In the genomic region with DNA sequence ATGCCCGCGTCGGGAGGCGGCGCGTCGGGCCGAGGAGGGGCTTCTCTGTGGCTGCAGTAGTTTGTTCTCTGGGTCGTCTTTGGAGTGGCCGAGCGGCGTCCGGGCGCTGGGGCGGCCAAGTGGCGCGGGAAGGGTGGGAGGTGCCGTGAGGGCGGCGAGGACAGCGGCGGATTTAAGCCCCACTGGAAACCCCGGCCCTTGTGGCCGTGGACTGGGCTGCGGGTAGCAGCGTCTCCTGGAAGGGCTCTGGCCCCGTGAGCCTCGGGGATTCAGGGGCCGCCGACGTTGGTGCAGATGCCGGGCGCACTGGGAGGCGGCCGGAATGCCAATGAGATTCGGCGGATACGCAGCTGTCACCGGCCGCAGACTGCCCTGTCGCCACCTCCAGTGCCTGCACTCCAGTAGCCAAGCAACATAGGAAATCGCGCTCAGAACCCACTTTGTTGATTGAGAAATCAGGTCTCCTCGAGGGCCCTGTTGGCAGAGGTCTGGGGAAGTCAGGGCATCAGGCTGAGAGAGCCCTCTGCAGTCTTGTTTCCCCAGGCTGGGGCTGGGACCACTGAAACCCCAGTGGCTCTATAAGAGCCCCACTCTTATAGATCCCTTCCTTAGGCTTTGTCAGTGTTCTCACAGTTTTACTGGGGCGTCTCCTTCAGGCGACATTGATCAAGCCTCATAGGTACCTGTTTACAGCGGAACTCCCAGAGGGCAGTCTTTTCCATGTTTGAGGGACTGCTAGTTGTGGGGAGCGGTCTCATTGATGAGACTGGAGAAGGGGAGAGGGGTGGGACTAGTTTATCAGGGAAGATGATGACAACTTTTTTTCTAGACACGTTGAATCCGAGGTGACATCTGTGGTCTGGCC, we compare ENCODE assay signal across 8 cellular contexts. TPM values are rescaled to one million over a fixed set of nuclear protein-coding genes. Genes with fewer than 3 reads are reported as not detected.
DNase-seq lines count a peak whose midpoint lies in the region; ATAC-seq, FAIRE-seq and TF ChIP-seq lines count a peak whose summit lies in the region.

No MANE protein-coding gene starts in this region.

- H3K9ac ChIP-seq in HepG2 (ENCODE audit: insufficient read depth, low read depth, low read length) (peak overlapping the region; percentile 85), subcutaneous abdominal adipose tissue (ENCODE audit: low read length in 5 of 5) (peak overlapping the region in 4 of 5 donors; percentile 71 to 86 (median 82))

- peaks cover 17 to 19% of the 10 kb centered on the region in 2 experiments; a peak in 4 of 5 replicates for H3K36me3 ChIP-seq in HepG2 (replicated peaks in 1 of 2; ENCODE audit: control insufficient read depth in 1 of 2, insufficient read depth in 2 of 2, low read length in 2 of 2)
- H3K36me3 ChIP-seq in subcutaneous abdominal adipose tissue (ENCODE audit: control insufficient read depth in 5 of 5, insufficient read depth in 5 of 5, low read length in 5 of 5): peaks cover 0 to 17% (median 12%) of the 10 kb centered on the region in 5 donors

- POLR2A ChIA-PET in AG04449 (lab: Yijun Ruan, JAX) (no interaction called here), RWPE1 (lab: Yijun Ruan, JAX; ENCODE audit: low non-redundant PET) (no interaction called here), HepG2 (lab: Yijun Ruan, JAX) (interaction anchor here (1.3 kb wide), 1 partner anchor 59 kb away, joined by 4 read pairs; a partner anchor contains a TSS)

- H3K79me2 ChIP-seq in HepG2 (ENCODE audit: insufficient read depth, low read length): peaks cover 54% of the 10 kb centered on the region

- peak overlapping the region; percentile 88 for H3K4me2 ChIP-seq in HepG2 (ENCODE audit: low read depth, low read length)

- no peak for TF ChIP-seq CTCF in AG04449 (IDR thresholded peaks at IDR 0.05; ENCODE audit: insufficient read depth, low read length, missing control alignments)
- no peak for TF ChIP-seq CTCF in RWPE1 (conservative IDR thresholded peaks at IDR 0.05; ENCODE audit: low read depth)
- no peak for TF ChIP-seq CTCF in choroid plexus epithelial cell (conservative IDR thresholded peaks at IDR 0.05; ENCODE audit: low read depth, low read length)
- TF ChIP-seq CTCF in HepG2 (CRISPR knock-in tag; IDR thresholded peaks at IDR 0.05): peak; percentile 35; the same call in 1 of the 2 replicates

- no peak for TF ChIP-seq RAD21 in HepG2 (CRISPR knock-in tag; IDR thresholded peaks at IDR 0.05)

- H3K4me3 ChIP-seq in AG04449 (ENCODE audit: low read depth, low read length) (peak overlapping the region; percentile 79), choroid plexus epithelial cell (ENCODE audit: low read depth, low read length) (peak overlapping the region; percentile 82), HepG2 (replicated peaks in 1 of 3; ENCODE audit: insufficient read depth in 1 of 3, low read depth in 2 of 3, low read length in 3 of 3) (peak overlapping the region; percentile 87 to 92 (median 88)), subcutaneous abdominal adipose tissue (ENCODE audit: low read depth in 1 of 5, low read length in 5 of 5) (peak overlapping the region; percentile 67 to 86 (median 73))

- peak overlapping the region; percentile 94 for H3K27ac ChIP-seq in RWPE1
- H3K27ac ChIP-seq in HepG2 (ENCODE audit: extremely low read length, insufficient read depth, low read length): peak overlapping the region; percentile 72
- H3K27ac ChIP-seq in subcutaneous abdominal adipose tissue (ENCODE audit: low read depth, low read length): peak overlapping the region; percentile 73

- peaks cover 14% of the 10 kb centered on the region; the same call in 1 of the 2 replicates for H4K20me1 ChIP-seq in HepG2 (ENCODE audit: insufficient read depth, low read length)

- ATAC-seq in HG03108 (IDR thresholded peaks at IDR 0.05; ENCODE audit: unreplicated experiment) (peak; percentile 9), HepG2 (peak; percentile 45), GM21717 (IDR thresholded peaks at IDR 0.05; ENCODE audit: unreplicated experiment) (no peak)

- TSS peak; percentile 45 for BruUV-seq in HepG2 (replicated peaks; lab: Mats Ljungman, UMichigan)

- 3% methylated on average over 33 of the region's 50 CpGs for WGBS in HepG2 (ENCODE audit: low lambda C conversion rate)

- intact Hi-C loops in HepG2 (cut with micrococcal nuclease; ENCODE audit: unreplicated experiment): loop anchor here (5.0 kb wide), 1 partner anchor 245 kb away; a partner anchor contains a TSS

- H3K9me3 ChIP-seq in HepG2 (ENCODE audit: low read length): no peaks in the 10 kb centered on the region
- H3K9me3 ChIP-seq in subcutaneous abdominal adipose tissue (ENCODE audit: control insufficient read depth in 5 of 5, low read length in 5 of 5): no peaks in the 10 kb centered on the region

- H3K4me1 ChIP-seq in HepG2 (ENCODE audit: insufficient read depth, low read length) (peaks cover 66% of the 10 kb centered on the region), subcutaneous abdominal adipose tissue (ENCODE audit: control insufficient read depth in 5 of 5, insufficient read depth in 5 of 5, low read length in 5 of 5) (peaks cover 5 to 55% (median 42%) of the 10 kb centered on the region in 5 donors)

- TF ChIP-seq EP300 in HepG2 (IDR thresholded peaks at IDR 0.05; ENCODE audit: low read depth in 2 of 2, low read length in 2 of 2): no peak
- no peak for TF ChIP-seq EP300 in HepG2 (CRISPR knock-in tag; IDR thresholded peaks at IDR 0.05; ENCODE audit: borderline replicate concordance)

- TF ChIP-seq POLR2A in HepG2 (IDR thresholded peaks at IDR 0.05; ENCODE audit: insufficient read depth in 1 of 2, low read depth in 2 of 2, low read length in 2 of 2): no peak

- H2AFZ ChIP-seq in HepG2 (ENCODE audit: low read length): no peak overlapping the region

- FAIRE-seq in GM18507 (lab: Jason Lieb, UNC) (peak; percentile 53), HepG2 (lab: Jason Lieb, UNC) (no peak)

- H3K27me3 ChIP-seq in HepG2 (ENCODE audit: control insufficient read depth in 1 of 2, insufficient read depth in 2 of 2, low read length in 2 of 2): no peaks in the 10 kb centered on the region; a peak in 1 of 5 replicates
- no peaks in the 10 kb centered on the region for H3K27me3 ChIP-seq in subcutaneous abdominal adipose tissue (ENCODE audit: control insufficient read depth in 5 of 5, insufficient read depth in 4 of 5, low read length in 5 of 5)

- DNase-seq in AG04449 (ENCODE audit: low read depth, low spot score) (no peak), GM18507 (ENCODE audit: extremely low spot score, insufficient read length, low read depth) (no peak), RWPE1 (ENCODE audit: low spot score) (no peak), choroid plexus epithelial cell (ENCODE audit: low read depth) (peak; percentile 47), HepG2 (ENCODE audit: low spot score) (peak; percentile 46)

- in situ Hi-C loops in HepG2 (cut with HindIII; ENCODE audit: extremely low pct_ligation_motif_present, low pct_unique_long_range_greater_than_20kb): no loop called here

- CTCF ChIA-PET in AG04449 (lab: Yijun Ruan, JAX): interaction anchor here (2.1 kb wide), 1 partner anchor 13 kb away, joined by 7 read pairs; no protein-coding TSS in a partner anchor
- CTCF ChIA-PET in RWPE1 (lab: Yijun Ruan, JAX): no interaction called here
- CTCF ChIA-PET in HepG2 (lab: Yijun Ruan, JAX; ENCODE audit: low intra/inter-chr PET ratio, low total read pairs): interaction anchor here (1.1 kb wide), 1 partner anchor 12 kb away, joined by 3 read pairs; a partner anchor contains a TSS

RNA-seq across cellular contexts. Expression of a gene that starts 0.6 kb away (rescaled TPM):
- total RNA-seq in HepG2 (2016; rRNA removed; fragmentation: Illumina TruSeq; extraction: Trizol): 26.0 and 26.4 TPM in 2 replicates
- 1.9 and 2.6 TPM in 2 replicates for total RNA-seq in HepG2 (2016; cell fraction: cytosol; rRNA removed; fragmentation: Illumina TruSeq; extraction: Trizol; ENCODE audit: low read depth)
- 22.9 and 24.5 TPM in 2 replicates for total RNA-seq in HepG2 (2016; cell fraction: insoluble cytoplasmic fraction; rRNA removed; fragmentation: Illumina TruSeq; extraction: Trizol)
- 8.6 and 9.9 TPM in 2 replicates for total RNA-seq in HepG2 (2016; cell fraction: membrane; rRNA removed; fragmentation: Illumina TruSeq; extraction: Trizol)
- total RNA-seq in HepG2 (2016; cell fraction: nucleus; rRNA removed; fragmentation: Illumina TruSeq; extraction: Trizol): 19.0 and 22.5 TPM in 2 replicates
- polyA plus RNA-seq in HepG2 (2011; rRNA removed): 16.9 and 21.9 TPM in 2 replicates
- 9.4 and 15.6 TPM in 2 replicates for polyA plus RNA-seq in HepG2 (2011; cell fraction: cytosol; rRNA removed)
- 66.6 and 67.6 TPM in 2 replicates for polyA plus RNA-seq in HepG2 (2011; cell fraction: nucleus; rRNA removed)
- 9.0 and 9.7 TPM in 2 replicates for polyA plus RNA-seq in HepG2 (2012)
- polyA plus RNA-seq in HepG2 (2016; cell fraction: cytosol; fragmentation: Illumina TruSeq; extraction: Trizol; ENCODE audit: low read depth): 0.93 and 1.7 TPM in 2 replicates
- polyA plus RNA-seq in HepG2 (2016; cell fraction: insoluble cytoplasmic fraction; fragmentation: Illumina TruSeq; extraction: Trizol; ENCODE audit: low read depth): 14.6 and 15.6 TPM in 2 replicates
- 3.4 and 4.4 TPM in 2 replicates for polyA plus RNA-seq in HepG2 (2016; cell fraction: membrane; fragmentation: Illumina TruSeq; extraction: Trizol; ENCODE audit: low read depth)
- polyA plus RNA-seq in HepG2 (2016; cell fraction: nucleus; fragmentation: Illumina TruSeq; extraction: Trizol; ENCODE audit: insufficient read depth, low read depth): 27.5 and 33.7 TPM in 2 replicates
- polyA minus RNA-seq in HepG2 (2011; rRNA and poly(A)+ RNA removed; ENCODE audit: low replicate concordance): 48.6 and 69.0 TPM in 2 replicates
- 17.5 and 22.3 TPM in 2 replicates for polyA minus RNA-seq in HepG2 (2011; cell fraction: cytosol; rRNA and poly(A)+ RNA removed)
- polyA minus RNA-seq in HepG2 (2011; cell fraction: nucleus; rRNA and poly(A)+ RNA removed): 37.7 and 38.0 TPM in 2 replicates

RNA-seq across cellular contexts. Expression of a gene that starts 12.0 kb away (rescaled TPM):
- total RNA-seq in HepG2 (2016; rRNA removed; fragmentation: Illumina TruSeq; extraction: Trizol): 65.9 and 69.7 TPM in 2 replicates
- 33.9 and 44.3 TPM in 2 replicates for total RNA-seq in HepG2 (2016; cell fraction: cytosol; rRNA removed; fragmentation: Illumina TruSeq; extraction: Trizol; ENCODE audit: low read depth)
- total RNA-seq in HepG2 (2016; cell fraction: insoluble cytoplasmic fraction; rRNA removed; fragmentation: Illumina TruSeq; extraction: Trizol): 66.3 and 67.2 TPM in 2 replicates
- 44.7 and 63.8 TPM in 2 replicates for total RNA-seq in HepG2 (2016; cell fraction: membrane; rRNA removed; fragmentation: Illumina TruSeq; extraction: Trizol)
- total RNA-seq in HepG2 (2016; cell fraction: nucleus; rRNA removed; fragmentation: Illumina TruSeq; extraction: Trizol): 24.4 and 28.0 TPM in 2 replicates
- polyA plus RNA-seq in HepG2 (2011; rRNA removed): 35.6 and 40.8 TPM in 2 replicates
- polyA plus RNA-seq in HepG2 (2011; cell fraction: cytosol; rRNA removed): 43.8 and 47.5 TPM in 2 replicates
- polyA plus RNA-seq in HepG2 (2011; cell fraction: nucleus; rRNA removed): 14.7 and 15.8 TPM in 2 replicates
- 26.7 and 32.9 TPM in 2 replicates for polyA plus RNA-seq in HepG2 (2012)
- 18.8 and 30.9 TPM in 2 replicates for polyA plus RNA-seq in HepG2 (2016; cell fraction: cytosol; fragmentation: Illumina TruSeq; extraction: Trizol; ENCODE audit: low read depth)
- polyA plus RNA-seq in HepG2 (2016; cell fraction: insoluble cytoplasmic fraction; fragmentation: Illumina TruSeq; extraction: Trizol; ENCODE audit: low read depth): 62.5 and 64.4 TPM in 2 replicates
- polyA plus RNA-seq in HepG2 (2016; cell fraction: membrane; fragmentation: Illumina TruSeq; extraction: Trizol; ENCODE audit: low read depth): 26.0 and 39.0 TPM in 2 replicates
- polyA plus RNA-seq in HepG2 (2016; cell fraction: nucleus; fragmentation: Illumina TruSeq; extraction: Trizol; ENCODE audit: insufficient read depth, low read depth): 41.7 and 47.7 TPM in 2 replicates
- 25.3 and 27.2 TPM in 2 replicates for polyA minus RNA-seq in HepG2 (2011; rRNA and poly(A)+ RNA removed; ENCODE audit: low replicate concordance)
- 11.5 and 13.4 TPM in 2 replicates for polyA minus RNA-seq in HepG2 (2011; cell fraction: cytosol; rRNA and poly(A)+ RNA removed)
- polyA minus RNA-seq in HepG2 (2011; cell fraction: nucleus; rRNA and poly(A)+ RNA removed): 8.2 and 10.1 TPM in 2 replicates

RNA-seq across cellular contexts. Expression of a gene that starts 58.7 kb away (rescaled TPM):
- 9.5 and 15.2 TPM in 2 replicates for total RNA-seq in HepG2 (2016; rRNA removed; fragmentation: Illumina TruSeq; extraction: Trizol)
- total RNA-seq in HepG2 (2016; cell fraction: cytosol; rRNA removed; fragmentation: Illumina TruSeq; extraction: Trizol; ENCODE audit: low read depth): 5.7 and 8.3 TPM in 2 replicates
- 9.4 and 13.7 TPM in 2 replicates for total RNA-seq in HepG2 (2016; cell fraction: insoluble cytoplasmic fraction; rRNA removed; fragmentation: Illumina TruSeq; extraction: Trizol)
- 5.0 and 5.2 TPM in 2 replicates for total RNA-seq in HepG2 (2016; cell fraction: membrane; rRNA removed; fragmentation: Illumina TruSeq; extraction: Trizol)
- total RNA-seq in HepG2 (2016; cell fraction: nucleus; rRNA removed; fragmentation: Illumina TruSeq; extraction: Trizol): 31.9 and 36.9 TPM in 2 replicates
- polyA plus RNA-seq in HepG2 (2011; rRNA removed): 16.1 and 16.3 TPM in 2 replicates
- polyA plus RNA-seq in HepG2 (2011; cell fraction: cytosol; rRNA removed): 3.3 and 5.9 TPM in 2 replicates
- polyA plus RNA-seq in HepG2 (2011; cell fraction: nucleus; rRNA removed): 32.8 and 44.6 TPM in 2 replicates
- polyA plus RNA-seq in HepG2 (2012): 17.1 and 18.6 TPM in 2 replicates
- polyA plus RNA-seq in HepG2 (2016; cell fraction: cytosol; fragmentation: Illumina TruSeq; extraction: Trizol; ENCODE audit: low read depth): 0.59 and 0.69 TPM in 2 replicates
- 9.7 and 10.6 TPM in 2 replicates for polyA plus RNA-seq in HepG2 (2016; cell fraction: insoluble cytoplasmic fraction; fragmentation: Illumina TruSeq; extraction: Trizol; ENCODE audit: low read depth)
- polyA plus RNA-seq in HepG2 (2016; cell fraction: membrane; fragmentation: Illumina TruSeq; extraction: Trizol; ENCODE audit: low read depth): 2.0 and 2.7 TPM in 2 replicates
- 41.0 and 41.3 TPM in 2 replicates for polyA plus RNA-seq in HepG2 (2016; cell fraction: nucleus; fragmentation: Illumina TruSeq; extraction: Trizol; ENCODE audit: insufficient read depth, low read depth)
- polyA minus RNA-seq in HepG2 (2011; rRNA and poly(A)+ RNA removed; ENCODE audit: low replicate concordance): 6.7 and 8.6 TPM in 2 replicates
- 2.5 and 5.2 TPM in 2 replicates for polyA minus RNA-seq in HepG2 (2011; cell fraction: cytosol; rRNA and poly(A)+ RNA removed)
- polyA minus RNA-seq in HepG2 (2011; cell fraction: nucleus; rRNA and poly(A)+ RNA removed): 82.9 and 91.0 TPM in 2 replicates

Comparison
In these comparisons a context has a peak if more than half of its experiments do, and no peak if none do; other contexts are left out.
1. DNase-seq: peak in choroid plexus epithelial cell (single experiment) and HepG2 (single experiment); none in AG04449 (single experiment), GM18507 (single experiment) and RWPE1 (single experiment).
2. Peak in every context shown above with its lines, with median percentiles within 50 percentile points of each other: H3K4me3 ChIP-seq and H3K27ac ChIP-seq.